8 cellular contexts compared by ENCODE assay signal in genomic region chr12:120528861-120529525, GRCh38. TPM values are rescaled to one million over a fixed set of nuclear protein-coding genes. Genes with fewer than 3 reads are reported as not detected.
DNase-seq lines count a peak whose midpoint lies in the region; ATAC-seq, FAIRE-seq and TF ChIP-seq lines count a peak whose summit lies in the region.

Gene COQ5 (minus strand): TSS chr12:120529158. CDS start chr12:120529141, 17 bp downstream.

- H3K36me3 ChIP-seq in ascending aorta (no peaks in the 10 kb centered on the region), uterus (no peaks in the 10 kb centered on the region)

- intact Hi-C loops in ascending aorta (cut with DNase I): loop anchor here (1.0 kb wide), 1 partner anchor 33 kb away; the partner anchor contains the start of gene DYNLL1
- intact Hi-C loops in right cardiac atrium (cut with DNase I): no loop called here
- intact Hi-C loops in uterus (cut with DNase I; ENCODE audit: low total_unique reads): no loop called here

- H3K27me3 ChIP-seq in ascending aorta: no peaks in the 10 kb centered on the region
- H3K27me3 ChIP-seq in right cardiac atrium (ENCODE audit: control insufficient read depth, insufficient read depth): no peaks in the 10 kb centered on the region
- no peaks in the 10 kb centered on the region for H3K27me3 ChIP-seq in uterus

- FAIRE-seq in GM12891 (lab: Jason Lieb, UNC): peak; percentile 90

- no peak for TF ChIP-seq CTCF in ascending aorta (IDR thresholded peaks at IDR 0.05)
- peak in 1 of 4 experiments; percentile 9 for TF ChIP-seq CTCF in uterus (IDR thresholded peaks at IDR 0.05)

- H3K4me3 ChIP-seq in ascending aorta (peak within 1 kb of the TSS; percentile 78 to 93), right cardiac atrium (ENCODE audit: low read length) (peak within 1 kb of the TSS; percentile 53), uterus (peak within 1 kb of the TSS; percentile 54 to 83)

- DNase-seq in GM12891 (ENCODE audit: insufficient read length, low spot score) (peak; percentile 61), NCI-H146 treated with DMSO at 0.1 percent for 48 hours (lab: John Stamatoyannopoulos, UW; ENCODE audit: unreplicated experiment) (peak; percentile 81), ascending aorta (ENCODE audit: low spot score in 2 of 2) (peak; percentile 48 to 94), right cardiac atrium (peak; percentile 89 to 96 (median 95)), putamen (ENCODE audit: low spot score) (peak; percentile 91), uterus (peak; percentile 88 to 90)
- peak; percentile 78 for DNase-seq in T-helper 2 cell treated with Interferon-gamma antibody and Interleukin-4, amounts not matched to agents 5 μg/mL and 100 μg/mL, for 36 hours (ENCODE audit: low spot score)

- H3K4me1 ChIP-seq in ascending aorta: peaks cover 0 to 8% of the 10 kb centered on the region in 2 donors
- H3K4me1 ChIP-seq in right cardiac atrium (ENCODE audit: control insufficient read depth, insufficient read depth, low read length): no peaks in the 10 kb centered on the region
- H3K4me1 ChIP-seq in uterus: no peaks in the 10 kb centered on the region

- peak within 1 kb of the TSS; percentile 99 for H3K27ac Mint-ChIP-seq in T-helper 2 cell treated with Interferon-gamma antibody and Interleukin-4, amounts not matched to agents 5 μg/mL and 100 μg/mL, for 36 hours

- TF ChIP-seq POLR2A in GM12891 (IDR thresholded peaks at IDR 0.05; ENCODE audit: low read depth, low read length): peak; percentile 90
- peak; percentile 20 to 45 for TF ChIP-seq POLR2A in uterus (IDR thresholded peaks at IDR 0.05)

- peaks cover 6% of the 10 kb centered on the region for H3K36me3 Mint-ChIP-seq in T-helper 2 cell treated with Interferon-gamma antibody and Interleukin-4, amounts not matched to agents 5 μg/mL and 100 μg/mL, for 36 hours (ENCODE audit: low read depth)

- ATAC-seq in HG02798 (IDR thresholded peaks at IDR 0.05; ENCODE audit: poor library complexity, unreplicated experiment) (peak; percentile 86), right cardiac atrium (peak; percentile 96)

- peaks cover 19% of the 10 kb centered on the region for H3K4me1 Mint-ChIP-seq in T-helper 2 cell treated with Interferon-gamma antibody and Interleukin-4, amounts not matched to agents 5 μg/mL and 100 μg/mL, for 36 hours (ENCODE audit: low read depth)

- H3K27ac ChIP-seq in ascending aorta (peak within 1 kb of the TSS; percentile 87 to 93), right cardiac atrium (ENCODE audit: low read length) (peak within 1 kb of the TSS; percentile 94), uterus (peak within 1 kb of the TSS; percentile 88 to 98)

- no peaks in the 10 kb centered on the region for H3K27me3 Mint-ChIP-seq in T-helper 2 cell treated with Interferon-gamma antibody and Interleukin-4, amounts not matched to agents 5 μg/mL and 100 μg/mL, for 36 hours (ENCODE audit: low read depth)

- peak within 1 kb of the TSS; percentile 100 for H3K4me3 Mint-ChIP-seq in T-helper 2 cell treated with Interferon-gamma antibody and Interleukin-4, amounts not matched to agents 5 μg/mL and 100 μg/mL, for 36 hours

- WGBS in right cardiac atrium: under 1% methylated on average over 38 of the region's 38 CpGs

- H3K9me3 ChIP-seq in ascending aorta (no peaks in the 10 kb centered on the region), right cardiac atrium (ENCODE audit: control insufficient read depth, low read length) (no peaks in the 10 kb centered on the region), uterus (no peaks in the 10 kb centered on the region)

- H3K9me3 Mint-ChIP-seq in T-helper 2 cell treated with Interferon-gamma antibody and Interleukin-4, amounts not matched to agents 5 μg/mL and 100 μg/mL, for 36 hours: no peaks in the 10 kb centered on the region

TF ChIP-seq in GM12891, 5 proteins besides CTCF, POLR2A, EP300 and RAD21:
- TF ChIP-seq PAX5 (IDR thresholded peaks at IDR 0.05; ENCODE audit: insufficient read depth, low read length, severe bottlenecking) (no peak), POLR2AphosphoS5 (IDR thresholded peaks at IDR 0.05; ENCODE audit: low read depth, low read length) (peak; percentile 91), TAF1 (IDR thresholded peaks at IDR 0.05; ENCODE audit: low read depth, low read length) (peak; percentile 92), SPI1 (IDR thresholded peaks at IDR 0.05; ENCODE audit: low read depth, low read length) (no peak), POU2F2 (IDR thresholded peaks at IDR 0.05; ENCODE audit: low read depth, low read length) (peak; percentile 57)

RNA-seq across cellular contexts. Expression of gene COQ5, which starts in this region (rescaled TPM):
- polyA plus RNA-seq in GM12891 (2012; ENCODE audit: low read depth, missing spikeins): 39.8 TPM
- total RNA-seq in ascending aorta: 5.9 TPM
- total RNA-seq in right cardiac atrium: 10 to 100 TPM; 26.2 to 30.6 (median 27.6) TPM
- polyA plus RNA-seq in right cardiac atrium: 40.5 TPM
- total RNA-seq in uterus: 100 to 1,000 TPM in 1 of 4 donors, 10 to 100 TPM in 3; 18.5 to 117 (median 25.9) TPM

Comparison
In these comparisons a context has a peak if more than half of its experiments do, and no peak if none do; other contexts are left out.
1. Peak in every context shown above with its lines: DNase-seq, ATAC-seq, H3K4me3 ChIP-seq and H3K27ac ChIP-seq.